ENCODE assay signal across 38 cellular contexts in genomic region chr11:134240592-134240991, GRCh38. TPM values are rescaled to one million over a fixed set of nuclear protein-coding genes. Genes with fewer than 3 reads are reported as not detected.
"Had no signal": no experiment of that assay in that cellular context is flagged by ENCODE, and none has a peak within 500 bp of the region (broad histone marks: within the 10 kb centered on the region; RNA-seq: fewer than 3 reads in every experiment).

No MANE protein-coding gene starts in this region.

- H3K4me3 ChIP-seq: MG63 had no signal

- H3K9me3 ChIP-seq: MG63 had no signal

- H3K27me3 ChIP-seq: MG63 had no signal

- DNase-seq: Karpas-422, Kasumi-1, MG63, MM.1S, MV-4-11, NCI-H1048, NCI-H1092, NCI-H1092 treated with DMSO at 0.1 percent for 48 hours, NCI-H1105, NCI-H1105 treated with DMSO at 0.1 percent for 48 hours, NCI-H1417, NCI-H1417 treated with DMSO at 0.1 percent for 48 hours, NCI-H1436, NCI-H1436 treated with DMSO at 0.1 percent for 48 hours, NCI-H146, NCI-H1694, NCI-H1694 treated with DMSO at 0.1 percent for 48 hours, NCI-H187, NCI-H187 treated with DMSO at 0.1 percent for 48 hours, NCI-H1930, NCI-H2029, NCI-H2029 treated with DMSO at 0.1 percent for 48 hours, NCI-H2081, NCI-H2081 treated with DMSO at 0.1 percent for 48 hours, NCI-H2107, NCI-H2171, NCI-H2171 treated with DMSO at 0.1 percent for 48 hours, NCI-H2227 treated with DMSO at 0.1 percent for 48 hours, NCI-H226, NCI-H345, NCI-H446, NCI-H446 treated with DMSO at 0.1 percent for 48 hours, NCI-H510A, NCI-H510A treated with DMSO at 0.1 percent for 48 hours, NCI-H524 had no signal

RNA-seq across cellular contexts. Expression of gene GLB1L3, which starts 35.6 kb away (rescaled TPM):
- total RNA-seq: LHCN-M2, M059J, MCF 10A had no signal
